ENCODE assay signal across 35 cellular contexts in the genomic region with DNA sequence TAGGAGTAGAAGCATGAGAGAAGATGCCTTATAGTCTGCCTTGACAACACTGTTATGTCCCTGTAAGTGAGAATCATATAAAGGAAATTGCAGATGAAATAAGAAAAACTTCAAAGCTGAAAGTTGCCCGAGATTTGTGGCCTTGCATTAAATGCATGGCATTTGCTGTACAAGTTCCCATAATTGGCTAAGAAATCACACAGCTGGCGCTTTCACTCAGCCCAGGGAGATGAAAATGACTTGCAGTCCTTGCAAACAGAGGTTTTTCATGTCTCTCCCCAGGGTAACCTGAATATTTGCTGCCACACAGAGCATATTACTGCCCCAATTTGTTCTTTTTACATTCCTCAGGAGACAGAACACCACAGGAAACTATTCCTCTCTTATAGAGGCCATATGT.
"Had no signal": no experiment of that assay in that cellular context is flagged by ENCODE, and none has a peak within 500 bp of the region (broad histone marks: within the 10 kb centered on the region; RNA-seq: fewer than 3 reads in every experiment).

No MANE protein-coding gene starts in this region.

- FAIRE-seq: astrocyte, TTC549 had no signal

- H3K27ac ChIP-seq: adrenal gland, body of pancreas, breast epithelium, SJSA1 had no signal

- H3K36me3 Mint-ChIP-seq: activated naive CD4-positive, alpha-beta T cell treated with anti-CD3 and anti-CD28 coated beads, Interleukin-2, amount 50 U/mL, for 24 hours; activated naive CD8-positive, alpha-beta T cell treated with anti-CD3 and anti-CD28 coated beads, Interleukin-2, amount 10 ng/mL, durations not matched to agents 7 days and 5 days had no signal

- DNase-seq: activated CD4-positive, alpha-beta T cell treated with anti-CD3 and anti-CD28 coated beads for 36 hours; activated CD4-positive, alpha-beta T cell treated with anti-CD3 and anti-CD28 coated beads, Interleukin-2, amount 10 ng/mL, durations not matched to agents 7 days and 5 days; activated CD4-positive, alpha-beta T cell treated with anti-CD3 and anti-CD28 coated beads, Interleukin-2, amount 50 U/mL, for 48 hours; activated CD8-positive, alpha-beta T cell treated with anti-CD3 and anti-CD28 coated beads, Interleukin-2, amount 10 ng/mL, durations not matched to agents 7 days and 5 days; activated gamma-delta T cell; activated naive CD4-positive, alpha-beta T cell treated with Interleukin-2 at 50 U/mL for 16 hours; activated naive CD8-positive, alpha-beta T cell treated with anti-CD3 and anti-CD28 coated beads, Interleukin-2, amount 10 ng/mL, durations not matched to agents 7 days and 5 days; activated T-cell treated with anti-CD3 and anti-CD28 coated beads, Interleukin-2, amount 50 U/mL, for 24 hours; adrenal gland; body of pancreas; Karpas-422; KBM-7; MG63; NCI-H1048; NCI-H1105 treated with DMSO at 0.1 percent for 48 hours; NCI-H1436; NCI-H1694; NCI-H1930; NCI-H2081 treated with DMSO at 0.1 percent for 48 hours; NCI-H345; NCI-H524 treated with DMSO at 0.1 percent for 48 hours; NCI-H748 treated with DMSO at 0.1 percent for 48 hours; SHP77; SK-N-SH had no signal

- H3K27me3 ChIP-seq: adrenal gland, body of pancreas, breast epithelium, MG63, SJSA1 had no signal

- ATAC-seq: activated CD4-positive, alpha-beta T cell treated with anti-CD3 and anti-CD28 coated beads for 36 hours; activated CD4-positive, CD25-positive, alpha-beta regulatory T cell treated with anti-CD3 and anti-CD28 coated beads, Interleukin-2, amount 50 U/mL, for 24 hours; activated CD8-positive, alpha-beta T cell treated with anti-CD3 and anti-CD28 coated beads, Interleukin-2, amount 10 ng/mL, durations not matched to agents 7 days and 5 days; body of pancreas; Panc1 had no signal

- H3K4me1 ChIP-seq: adrenal gland, body of pancreas, breast epithelium, SJSA1 had no signal

- H3K4me3 Mint-ChIP-seq: activated CD4-positive, alpha-beta T cell treated with anti-CD3 and anti-CD28 coated beads for 36 hours; activated CD4-positive, alpha-beta T cell treated with anti-CD3 and anti-CD28 coated beads, Interleukin-2, amount 10 ng/mL, durations not matched to agents 7 days and 5 days; activated CD8-positive, alpha-beta T cell treated with anti-CD3 and anti-CD28 coated beads, Interleukin-2, amount 10 ng/mL, durations not matched to agents 7 days and 5 days; activated naive CD4-positive, alpha-beta T cell treated with anti-CD3 and anti-CD28 coated beads, Interleukin-2, amount 50 U/mL, for 24 hours; activated naive CD8-positive, alpha-beta T cell treated with anti-CD3 and anti-CD28 coated beads, Interleukin-2, amount 10 ng/mL, durations not matched to agents 7 days and 5 days; activated T-cell treated with anti-CD3 and anti-CD28 coated beads, Interleukin-2, amount 50 U/mL, for 24 hours; T-helper 1 cell treated with Interleukin-12 subunit alpha and Interleukin-12 subunit beta and Interleukin-4 antibody, amounts not matched to agents 30 μg/mL and 1 μg/mL, for 36 hours; T-helper 2 cell treated with Interferon-gamma antibody and Interleukin-4, amounts not matched to agents 5 μg/mL and 100 μg/mL, for 36 hours; WTC11 had no signal

- H3K27ac Mint-ChIP-seq: activated CD4-positive, alpha-beta T cell treated with anti-CD3 and anti-CD28 coated beads for 36 hours; activated CD4-positive, alpha-beta T cell treated with anti-CD3 and anti-CD28 coated beads, Interleukin-2, amount 10 ng/mL, durations not matched to agents 7 days and 5 days; activated CD8-positive, alpha-beta T cell treated with anti-CD3 and anti-CD28 coated beads, Interleukin-2, amount 10 ng/mL, durations not matched to agents 7 days and 5 days; activated naive CD4-positive, alpha-beta T cell treated with anti-CD3 and anti-CD28 coated beads, Interleukin-2, amount 50 U/mL, for 24 hours; activated naive CD8-positive, alpha-beta T cell treated with anti-CD3 and anti-CD28 coated beads, Interleukin-2, amount 10 ng/mL, durations not matched to agents 7 days and 5 days; activated T-cell treated with anti-CD3 and anti-CD28 coated beads, Interleukin-2, amount 50 U/mL, for 24 hours; activated T-helper 2 cell treated with anti-CD3 and anti-CD28 coated beads, Interferon-gamma antibody, Interleukin-2, Interleukin-4, amounts not matched to agents 10 μg/mL and 5 μg/mL and 100 μg/mL, durations not matched to agents 14 hours and 24 hours and 36 hours; T-helper 1 cell treated with Interleukin-12 subunit alpha and Interleukin-12 subunit beta and Interleukin-4 antibody, amounts not matched to agents 30 μg/mL and 1 μg/mL, for 36 hours; T-helper 2 cell treated with Interferon-gamma antibody and Interleukin-4, amounts not matched to agents 5 μg/mL and 100 μg/mL, for 36 hours; WTC11 had no signal

- H3K4me1 Mint-ChIP-seq: activated CD4-positive, alpha-beta T cell treated with anti-CD3 and anti-CD28 coated beads for 36 hours; activated CD4-positive, alpha-beta T cell treated with anti-CD3 and anti-CD28 coated beads, Interleukin-2, amount 10 ng/mL, durations not matched to agents 7 days and 5 days; activated naive CD4-positive, alpha-beta T cell treated with anti-CD3 and anti-CD28 coated beads, Interleukin-2, amount 50 U/mL, for 24 hours; activated naive CD8-positive, alpha-beta T cell treated with anti-CD3 and anti-CD28 coated beads, Interleukin-2, amount 10 ng/mL, durations not matched to agents 7 days and 5 days had no signal

- H3K4me3 ChIP-seq: adrenal gland, body of pancreas, breast epithelium, MG63, SJSA1 had no signal

- H3K27me3 Mint-ChIP-seq: activated CD4-positive, alpha-beta T cell treated with anti-CD3 and anti-CD28 coated beads, Interleukin-2, amount 10 ng/mL, durations not matched to agents 7 days and 5 days; activated naive CD8-positive, alpha-beta T cell treated with anti-CD3 and anti-CD28 coated beads, Interleukin-2, amount 10 ng/mL, durations not matched to agents 7 days and 5 days; activated T-cell treated with anti-CD3 and anti-CD28 coated beads, Interleukin-2, amount 50 U/mL, for 24 hours had no signal

- H3K9me3 ChIP-seq: adrenal gland, body of pancreas, breast epithelium, MG63, SJSA1, SK-N-SH had no signal

- H3K36me3 ChIP-seq: adrenal gland, breast epithelium, MG63, SJSA1 had no signal

- H3K9me3 Mint-ChIP-seq: activated CD4-positive, alpha-beta T cell treated with anti-CD3 and anti-CD28 coated beads, Interleukin-2, amount 10 ng/mL, durations not matched to agents 7 days and 5 days; activated naive CD8-positive, alpha-beta T cell treated with anti-CD3 and anti-CD28 coated beads, Interleukin-2, amount 10 ng/mL, durations not matched to agents 7 days and 5 days; activated T-cell treated with anti-CD3 and anti-CD28 coated beads, Interleukin-2, amount 50 U/mL, for 24 hours; activated T-helper 2 cell treated with anti-CD3 and anti-CD28 coated beads, Interferon-gamma antibody, Interleukin-2, Interleukin-4, amounts not matched to agents 10 μg/mL and 5 μg/mL and 100 μg/mL, durations not matched to agents 14 hours and 24 hours and 36 hours; T-helper 2 cell treated with Interferon-gamma antibody and Interleukin-4, amounts not matched to agents 5 μg/mL and 100 μg/mL, for 36 hours had no signal
